8 cellular contexts compared by ENCODE assay signal in the genomic region with DNA sequence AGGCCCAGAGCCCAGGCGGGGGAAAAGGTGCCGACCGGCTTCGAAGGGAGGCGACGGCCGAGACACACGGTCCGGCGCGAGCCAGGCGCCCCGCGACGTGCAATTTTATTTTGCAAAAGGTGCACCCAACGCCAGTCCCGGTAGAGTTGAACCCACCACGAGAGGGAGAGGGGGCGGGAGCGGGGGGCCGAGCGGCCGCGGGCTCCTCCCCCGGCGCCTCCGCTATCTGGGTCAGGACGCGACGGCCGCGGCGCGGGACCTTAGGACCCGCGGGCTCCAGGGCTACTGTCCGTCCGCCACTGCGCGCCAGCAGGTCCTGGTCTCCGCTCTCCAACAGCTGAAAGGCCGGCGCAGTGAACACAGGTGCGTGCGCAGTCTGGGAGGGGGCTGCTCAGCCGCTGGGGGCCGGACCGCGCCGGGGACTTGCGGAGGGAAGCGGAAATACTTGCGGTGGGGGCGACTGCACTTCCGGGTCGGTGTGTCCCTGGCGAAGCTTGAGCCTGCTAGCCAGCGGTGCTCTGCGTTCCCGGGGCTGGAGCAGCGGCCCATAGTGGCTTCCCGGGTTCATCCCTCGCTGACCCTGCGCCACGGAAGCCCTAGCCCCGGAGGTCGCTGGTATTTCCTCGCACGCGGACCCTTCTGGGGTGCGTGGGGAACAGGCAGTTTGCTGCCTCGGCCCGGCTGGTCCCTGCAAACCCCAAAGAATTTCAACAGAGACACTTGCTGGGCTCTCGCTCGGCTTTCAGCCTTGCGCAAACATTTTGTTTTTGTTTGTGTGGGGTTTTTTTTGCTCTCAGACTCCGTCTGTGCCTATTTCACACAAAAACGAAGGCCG. TPM values are rescaled to one million over a fixed set of nuclear protein-coding genes. Genes with fewer than 3 reads are reported as not detected.
A peak's percentile ranks its signal among the peaks of the same experiment; 100 is the strongest.
DNase-seq lines count a peak whose midpoint lies in the region; ATAC-seq and TF ChIP-seq lines count a peak whose summit lies in the region.

Gene RMDN2, plus strand, starts transcription at position 225 of the 835 bp plus-strand sequence. CDS start 3,991 bp downstream, outside the sequence.

- no peaks in the 10 kb centered on the region for H4K20me1 ChIP-seq in Karpas-422 (ENCODE audit: insufficient read depth, low read depth, low read length)

- peak within 1 kb of the TSS; percentile 92 for H3K4me2 ChIP-seq in Karpas-422 (ENCODE audit: low read depth, low read length, poor library complexity, severe bottlenecking)

- H2AFZ ChIP-seq in Karpas-422 (ENCODE audit: low read length), result peak within 1 kb of the TSS; percentile 94

- peak within 1 kb of the TSS; percentile 88 for H3K9ac ChIP-seq in Karpas-422 (ENCODE audit: low read length)

- H3K79me2 ChIP-seq in Karpas-422 (ENCODE audit: low read length), result no peaks in the 10 kb centered on the region

- H3K4me3 ChIP-seq in Karpas-422 (ENCODE audit: low read length) (peak within 1 kb of the TSS; percentile 93), RWPE2 (ENCODE audit: severe bottlenecking) (peak within 1 kb of the TSS; percentile 69)

- peaks cover 6% of the 10 kb centered on the region for H3K4me1 Mint-ChIP-seq in nephron progenitor cell
- H3K4me1 Mint-ChIP-seq in stimulated activated naive CD8-positive, alpha-beta T cell treated with anti-CD3 and anti-CD28 coated beads, Interleukin-15, amount 100 ng/mL, for 72 hours, result peaks cover 25% of the 10 kb centered on the region

- H3K27ac Mint-ChIP-seq in nephron progenitor cell, result peak within 1 kb of the TSS; percentile 95
- H3K27ac Mint-ChIP-seq in stimulated activated naive CD8-positive, alpha-beta T cell treated with anti-CD3 and anti-CD28 coated beads, Interleukin-15, amount 100 ng/mL, for 72 hours, result peak within 1 kb of the TSS; percentile 91 to 97

- no peaks in the 10 kb centered on the region for H3K9me3 Mint-ChIP-seq in nephron progenitor cell
- no peaks in the 10 kb centered on the region for H3K9me3 Mint-ChIP-seq in stimulated activated naive CD8-positive, alpha-beta T cell treated with anti-CD3 and anti-CD28 coated beads, Interleukin-15, amount 100 ng/mL, for 72 hours

- no peaks in the 10 kb centered on the region for H3K27me3 ChIP-seq in Karpas-422 (ENCODE audit: low read length)
- H3K27me3 ChIP-seq in RWPE2 (ENCODE audit: insufficient read depth, poor library complexity, severe bottlenecking), result no peaks in the 10 kb centered on the region

- DNase-seq in DMS79 treated with DMSO at 0.1 percent for 48 hours (lab: John Stamatoyannopoulos, UW), result peak; percentile 78
- peak; percentile 95 for DNase-seq in Karpas-422
- DNase-seq in RWPE2 (ENCODE audit: low spot score), result peak; percentile 93
- peak; percentile 72 for DNase-seq in activated effector memory CD4-positive, alpha-beta T cell treated with Interleukin-2 at 50 U/mL for 16 hours
- DNase-seq in fibroblast of the conjunctiva (ENCODE audit: low read depth), result peak; percentile 79
- DNase-seq in nephron progenitor cell, result peak; percentile 96
- DNase-seq in stimulated activated naive CD8-positive, alpha-beta T cell treated with anti-CD3 and anti-CD28 coated beads, Interleukin-15, amount 100 ng/mL, for 72 hours, result peak; percentile 80 to 88

- no peaks in the 10 kb centered on the region for H3K36me3 ChIP-seq in Karpas-422 (ENCODE audit: insufficient read depth, low read length)
- no peaks in the 10 kb centered on the region for H3K36me3 ChIP-seq in RWPE2 (ENCODE audit: low read depth)

- peak within 1 kb of the TSS; percentile 31; the same call in 1 of the 2 replicates for H3K27ac ChIP-seq in Karpas-422 (ENCODE audit: low read length)
- H3K27ac ChIP-seq in RWPE2 (ENCODE audit: poor library complexity, severe bottlenecking), result peak within 1 kb of the TSS; percentile 51

- H3K9me3 ChIP-seq in Karpas-422 (ENCODE audit: low read length) (no peaks in the 10 kb centered on the region), RWPE2 (ENCODE audit: severe bottlenecking) (no peaks in the 10 kb centered on the region)

- TF ChIP-seq CTCF in RWPE2 (IDR thresholded peaks at IDR 0.05; ENCODE audit: poor library complexity, severe bottlenecking), result peak; percentile 9
- no peak for TF ChIP-seq CTCF in nephron progenitor cell (IDR thresholded peaks at IDR 0.05)

- no peaks in the 10 kb centered on the region for H3K36me3 Mint-ChIP-seq in nephron progenitor cell (ENCODE audit: low read depth)

- no peaks in the 10 kb centered on the region for H3K9me2 ChIP-seq in Karpas-422 (replicated peaks; ENCODE audit: insufficient read depth, low read length)

- peaks cover 10% of the 10 kb centered on the region for H3K27me3 Mint-ChIP-seq in nephron progenitor cell (ENCODE audit: low read depth, poor library complexity)
- H3K27me3 Mint-ChIP-seq in stimulated activated naive CD8-positive, alpha-beta T cell treated with anti-CD3 and anti-CD28 coated beads, Interleukin-15, amount 100 ng/mL, for 72 hours, result peaks cover 9% of the 10 kb centered on the region

- peak; percentile 81 for ATAC-seq in GM21737 (IDR thresholded peaks at IDR 0.05; ENCODE audit: unreplicated experiment)
- ATAC-seq in RWPE2 (ENCODE audit: low read depth), result peak; percentile 92
- peak; percentile 94 for ATAC-seq in stimulated activated naive CD8-positive, alpha-beta T cell treated with anti-CD3 and anti-CD28 coated beads, Interleukin-15, amount 100 ng/mL, for 72 hours

- H3K4me3 Mint-ChIP-seq in nephron progenitor cell, result peak within 1 kb of the TSS; percentile 92
- H3K4me3 Mint-ChIP-seq in stimulated activated naive CD8-positive, alpha-beta T cell treated with anti-CD3 and anti-CD28 coated beads, Interleukin-15, amount 100 ng/mL, for 72 hours, result peak within 1 kb of the TSS; percentile 85 to 87

- H3K4me1 ChIP-seq in Karpas-422 (ENCODE audit: low read length), result peaks cover 17% of the 10 kb centered on the region
- peaks cover 16% of the 10 kb centered on the region for H3K4me1 ChIP-seq in RWPE2 (ENCODE audit: insufficient read depth, poor library complexity, severe bottlenecking)

RNA-seq across cellular contexts. Expression of gene RMDN2, which starts in this region (rescaled TPM):
- total RNA-seq in Karpas-422 (2014; rRNA removed; shearing (Covaris generic); ENCODE audit: low replicate concordance), result 2.5 and 6.5 TPM in 2 replicates

Comparison
In these comparisons a context has a peak if more than half of its experiments do, and no peak if none do; other contexts are left out.
1. Peak in every context shown above with its lines: DNase-seq, ATAC-seq, H3K4me3 ChIP-seq and H3K27ac ChIP-seq.